ENCODE assay signal across 8 cellular contexts in genomic region chr2:161273038-161273760, GRCh38. TPM values are rescaled to one million over a fixed set of nuclear protein-coding genes. Genes with fewer than 3 reads are reported as not detected.
DNase-seq lines count a peak whose midpoint lies in the region; ATAC-seq, FAIRE-seq and TF ChIP-seq lines count a peak whose summit lies in the region.

No MANE protein-coding gene starts in this region.

- H3K27me3 ChIP-seq in ovary: no peaks in the 10 kb centered on the region

- no peak overlapping the region for H3K4me3 ChIP-seq in WI38 (ENCODE audit: low read depth, low read length)
- H3K4me3 ChIP-seq in ovary: no peak overlapping the region

- no peaks in the 10 kb centered on the region for H3K9me3 ChIP-seq in ovary

- DNase-seq in CMK (ENCODE audit: low read depth): peak; percentile 17
- peak; percentile 4 for DNase-seq in GM18507 (ENCODE audit: extremely low spot score, insufficient read length, low read depth)
- DNase-seq in NCI-H2029 treated with DMSO at 0.1 percent for 48 hours (lab: John Stamatoyannopoulos, UW): peak; percentile 32
- peak; percentile 57 for DNase-seq in glomerular endothelial cell (ENCODE audit: extremely low read depth, low read depth, low spot score)
- peak; percentile 54 for DNase-seq in smooth muscle cell of the brain vasculature (ENCODE audit: low read depth, low spot score)
- no peak for DNase-seq in ovary

- H3K4me1 ChIP-seq in ovary (ENCODE audit: insufficient read depth): no peaks in the 10 kb centered on the region

- TF ChIP-seq CTCF in WI38 (IDR thresholded peaks at IDR 0.05; ENCODE audit: low read depth, low read length): peak; percentile 35; the same call in 1 of the 2 replicates
- no peak for TF ChIP-seq CTCF in ovary (IDR thresholded peaks at IDR 0.05)

- ATAC-seq in HG02973 (IDR thresholded peaks at IDR 0.05; ENCODE audit: unreplicated experiment): peak; percentile 67

- no peak for TF ChIP-seq POLR2A in ovary (IDR thresholded peaks at IDR 0.05)

- no peak overlapping the region for H3K27ac ChIP-seq in ovary

- intact Hi-C loops in ovary (cut with DNase I): no loop called here

- 44 to 52% (median 48%) methylated on average over 5 of the region's 5 CpGs for WGBS in ovary, 3 donors

- H3K36me3 ChIP-seq in ovary: no peaks in the 10 kb centered on the region

- no peak for TF ChIP-seq EP300 in ovary (IDR thresholded peaks at IDR 0.05)

- peak; percentile 87 for FAIRE-seq in GM18507 (lab: Jason Lieb, UNC)

RNA-seq across cellular contexts. Expression of gene PSMD14, which starts 35.0 kb away (rescaled TPM):
- 73.3 and 94.0 TPM in 2 replicates for total RNA-seq in glomerular endothelial cell
- total RNA-seq in ovary: 10 to 100 TPM in 6 of 7 donors, 1 to 10 TPM in 1; 9.4 to 34.3 (median 19.4) TPM
- polyA plus RNA-seq in ovary: 10 to 100 TPM; 15.3 to 24.0 TPM

Comparison
In these comparisons a context has a peak if more than half of its experiments do, and no peak if none do; other contexts are left out.
1. DNase-seq: peak in CMK (single experiment), GM18507 (single experiment), NCI-H2029 treated with DMSO at 0.1 percent for 48 hours (single experiment), glomerular endothelial cell (single experiment) and smooth muscle cell of the brain vasculature (single experiment); none in ovary (0 of 5).